In genomic region chr1:112791723-112792104, GRCh38 we compare ENCODE assay signal across 20 cellular contexts.
DNase-seq lines count a peak whose midpoint lies in the region; ATAC-seq and TF ChIP-seq lines count a peak whose summit lies in the region.
"Had no signal": no experiment of that assay in that cellular context is flagged by ENCODE, and none has a peak within 500 bp of the region (broad histone marks: within the 10 kb centered on the region; RNA-seq: fewer than 3 reads in every experiment).

No MANE protein-coding gene starts in this region.

- H3K27ac ChIP-seq in endodermal cell (ENCODE audit: low read depth, low read length) = no peak overlapping the region
- H3K27ac ChIP-seq: C4-2B, Peyer's patch had no signal

- H3K36me3 ChIP-seq in Caco-2 (ENCODE audit: control insufficient read depth, insufficient read depth, low read length) (no peaks in the 10 kb centered on the region), endodermal cell (ENCODE audit: control insufficient read depth, insufficient read depth, low read length) (no peaks in the 10 kb centered on the region)
- H3K36me3 ChIP-seq: Peyer's patch had no signal

- H3K27me3 ChIP-seq in Caco-2 (replicated peaks; ENCODE audit: control insufficient read depth, insufficient read depth, low read length) (no peaks in the 10 kb centered on the region), endodermal cell (ENCODE audit: control insufficient read depth, insufficient read depth, low read length, poor library complexity, severe bottlenecking) (no peaks in the 10 kb centered on the region)
- H3K27me3 ChIP-seq: Peyer's patch had no signal

- no peak for DNase-seq in Caco-2
- peak; percentile 55 for DNase-seq in LNCaP clone FGC (ENCODE audit: low read depth)
- DNase-seq in endodermal cell = no peak
- DNase-seq in nephron progenitor cell = no peak
- no peak for DNase-seq in GM20000 (ENCODE audit: low spot score)
- DNase-seq in CD14-positive monocyte (ENCODE audit: low spot score) = no peak
- DNase-seq: COR-L47; DMS153; GF-D8; GOT3; NCI-H1105 treated with DMSO at 0.1 percent for 48 hours; NCI-H1694 treated with DMSO at 0.1 percent for 48 hours; NCI-H510A; NCI-H748 treated with DMSO at 0.1 percent for 48 hours; NK-92 treated with Interleukin-12 subunit alpha and Interleukin-12 subunit beta, amount 100 ng/mL, for 24 hours; Peyer's patch; Right ventricle myocardium superior had no signal

- TF ChIP-seq CTCF in Caco-2 (IDR thresholded peaks at IDR 0.05; ENCODE audit: insufficient read depth in 1 of 2, low read depth in 1 of 2, low read length in 1 of 2, severe bottlenecking in 1 of 2, unreplicated experiment in 1 of 2) (no peak), LNCaP clone FGC (IDR thresholded peaks at IDR 0.05; ENCODE audit: control insufficient read depth, extremely low read depth, insufficient read depth) (no peak), endodermal cell (conservative IDR thresholded peaks at IDR 0.05) (no peak), nephron progenitor cell (IDR thresholded peaks at IDR 0.05) (no peak), GM20000 (IDR thresholded peaks at IDR 0.05; ENCODE audit: extremely low read depth, missing control alignments) (no peak), CD14-positive monocyte (IDR thresholded peaks at IDR 0.05) (no peak)

- H3K27me3 Mint-ChIP-seq in Caco-2 (ENCODE audit: insufficient read depth, unreplicated experiment) (no peaks in the 10 kb centered on the region), endodermal cell (ENCODE audit: insufficient read depth) (peaks cover 58% of the 10 kb centered on the region), nephron progenitor cell (ENCODE audit: low read depth, poor library complexity) (peaks cover 13% of the 10 kb centered on the region), CD14-positive monocyte (ENCODE audit: low read depth in 3 of 3) (peaks cover 3 to 12% (median 11%) of the 10 kb centered on the region in 3 donors)

- H3K9me3 ChIP-seq in Caco-2 (no peaks in the 10 kb centered on the region), endodermal cell (ENCODE audit: control insufficient read depth, low read length) (no peaks in the 10 kb centered on the region)
- H3K9me3 ChIP-seq: Peyer's patch had no signal

- intact Hi-C loops in Caco-2 (cut with micrococcal nuclease; ENCODE audit: unreplicated experiment) (no loop called here), CD14-positive monocyte (cut with micrococcal nuclease) (no loop called here)

- CTCF ChIA-PET in Caco-2 (lab: Charles Lee) = interaction anchor here (0.6 kb wide), 1 partner anchor 26 kb away, joined by 8 read pairs; no protein-coding TSS in a partner anchor

- H3K36me3 Mint-ChIP-seq in Caco-2 (ENCODE audit: insufficient read depth, unreplicated experiment) (no peaks in the 10 kb centered on the region), endodermal cell (ENCODE audit: low read depth) (no peaks in the 10 kb centered on the region), nephron progenitor cell (ENCODE audit: low read depth) (no peaks in the 10 kb centered on the region), CD14-positive monocyte (no peaks in the 10 kb centered on the region)

- H3K4me1 ChIP-seq in Caco-2 = peaks cover 37% of the 10 kb centered on the region
- H3K4me1 ChIP-seq in endodermal cell (ENCODE audit: control insufficient read depth, insufficient read depth, low read length) = peaks cover 26% of the 10 kb centered on the region
- H3K4me1 ChIP-seq: Peyer's patch had no signal

- H3K4me1 Mint-ChIP-seq in Caco-2 (ENCODE audit: low read depth, unreplicated experiment) (peaks cover 19% of the 10 kb centered on the region), endodermal cell (peaks cover 53% of the 10 kb centered on the region), nephron progenitor cell (peaks cover 65% of the 10 kb centered on the region), CD14-positive monocyte (no peaks in the 10 kb centered on the region)

- BruUV-seq in Caco-2 (replicated peaks; lab: Mats Ljungman, UMichigan) = no TSS peak

- peak overlapping the region; percentile 63 for H3K27ac Mint-ChIP-seq in Caco-2 (ENCODE audit: unreplicated experiment)
- peak overlapping the region; percentile 23 for H3K27ac Mint-ChIP-seq in endodermal cell
- no peak overlapping the region for H3K27ac Mint-ChIP-seq in nephron progenitor cell
- H3K27ac Mint-ChIP-seq in CD14-positive monocyte = no peak overlapping the region

- POLR2A ChIA-PET in Caco-2 (lab: Charles Lee) = no interaction called here

- no peak for ATAC-seq in HG03520 (IDR thresholded peaks at IDR 0.05; ENCODE audit: unreplicated experiment)
- ATAC-seq: GM12878 had no signal

- 85 to 88% methylated on average over 3 of the region's 3 CpGs for WGBS in endodermal cell (ENCODE audit: insufficient coverage in 1 of 2, insufficient read length in 1 of 2), 2 experiments

- H3K4me3 Mint-ChIP-seq in Caco-2 (ENCODE audit: unreplicated experiment) (no peak overlapping the region), endodermal cell (no peak overlapping the region), nephron progenitor cell (peak overlapping the region; percentile 4), CD14-positive monocyte (no peak overlapping the region)

- no peak overlapping the region for H3K9ac ChIP-seq in endodermal cell (ENCODE audit: extremely low read depth, low read length, poor library complexity, severe bottlenecking)

- H3K9me3 Mint-ChIP-seq in Caco-2 (ENCODE audit: unreplicated experiment) = no peaks in the 10 kb centered on the region
- H3K9me3 Mint-ChIP-seq in endodermal cell = no peaks in the 10 kb centered on the region
- peaks cover 11% of the 10 kb centered on the region for H3K9me3 Mint-ChIP-seq in nephron progenitor cell
- peaks cover 0 to 8% (median 6%) of the 10 kb centered on the region in 7 donors for H3K9me3 Mint-ChIP-seq in CD14-positive monocyte

- H3K4me3 ChIP-seq in Caco-2 (ENCODE audit: low read depth, low read length) (no peak overlapping the region), LNCaP clone FGC (ENCODE audit: low read depth, low read length) (no peak overlapping the region), endodermal cell (ENCODE audit: low read length) (no peak overlapping the region)
- H3K4me3 ChIP-seq: GM12878, Peyer's patch had no signal

Comparison
In these comparisons a context has a peak if more than half of its experiments do, and no peak if none do; other contexts are left out.
1. H3K27ac Mint-ChIP-seq: peak in Caco-2 (single experiment) and endodermal cell (single experiment); none in nephron progenitor cell (single experiment) and CD14-positive monocyte (0 of 7).